Comparison of ENCODE assay signal across 9 cellular contexts in the genomic region with DNA sequence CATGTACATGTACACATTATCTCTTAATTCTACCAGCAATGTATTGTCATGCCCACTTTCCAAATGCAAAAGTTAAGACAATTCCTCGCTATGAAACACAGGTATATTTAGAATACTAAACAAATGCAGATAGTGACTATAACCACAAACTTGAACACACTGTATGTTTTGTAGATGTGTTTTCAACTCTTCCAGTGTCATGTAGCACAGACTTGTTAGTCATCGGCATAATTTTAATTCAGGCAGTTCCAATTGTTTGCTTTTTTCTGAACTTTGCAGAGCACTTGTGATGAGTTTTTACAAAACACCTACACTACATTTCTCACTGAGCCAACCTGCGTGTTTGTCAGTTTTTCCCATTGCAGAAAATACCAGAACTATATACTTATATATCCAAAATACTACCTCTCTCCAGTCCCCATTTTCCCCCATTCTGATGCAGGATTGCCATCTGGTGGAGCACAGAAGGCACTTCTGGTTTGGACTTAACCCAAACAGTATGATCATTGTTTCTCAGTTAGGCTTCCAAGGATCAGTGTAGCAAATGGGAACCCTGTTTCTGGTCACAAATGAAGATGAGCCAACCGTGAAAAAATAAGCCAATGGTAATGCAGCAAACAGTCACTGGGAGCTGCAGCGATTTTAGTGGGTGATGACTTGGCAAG.
A peak's percentile ranks its signal among the peaks of the same experiment; 100 is the strongest.
DNase-seq lines count a peak whose midpoint lies in the region; ATAC-seq and TF ChIP-seq lines count a peak whose summit lies in the region.
"Had no signal": no experiment of that assay in that cellular context is flagged by ENCODE, and none has a peak within 500 bp of the region (broad histone marks: within the 10 kb centered on the region; RNA-seq: fewer than 3 reads in every experiment).

No MANE protein-coding gene starts in this region.

- H3K9me3 ChIP-seq in OCI-LY3 (ENCODE audit: insufficient read depth, low read length) = no peaks in the 10 kb centered on the region

- no peaks in the 10 kb centered on the region for H3K9me3 Mint-ChIP-seq in activated CD4-positive, alpha-beta memory T cell treated with anti-CD3 and anti-CD28 coated beads, Interleukin-2, amount 10 ng/mL, durations not matched to agents 7 days and 5 days

- CTCF ChIA-PET in activated CD4-positive, alpha-beta memory T cell treated with anti-CD3 and anti-CD28 coated beads, Interleukin-2, amount 10 ng/mL, durations not matched to agents 7 days and 5 days (lab: Charles Lee) = no interaction called here

- no peak overlapping the region for H3K27ac ChIP-seq in OCI-LY3 (ENCODE audit: low read length)

- peak; percentile 95 for TF ChIP-seq CTCF in OCI-LY3 (IDR thresholded peaks at IDR 0.05; ENCODE audit: low read depth, low read length)

- no peak overlapping the region for H3K4me2 ChIP-seq in OCI-LY3 (ENCODE audit: low read length)

- H3K27me3 Mint-ChIP-seq in activated CD4-positive, alpha-beta memory T cell treated with anti-CD3 and anti-CD28 coated beads, Interleukin-2, amount 10 ng/mL, durations not matched to agents 7 days and 5 days = no peaks in the 10 kb centered on the region
- H3K27me3 Mint-ChIP-seq: memory B cell had no signal

- no peak overlapping the region for H3K4me3 ChIP-seq in OCI-LY3 (ENCODE audit: low read length)

- no peak overlapping the region for H3K27ac Mint-ChIP-seq in activated CD4-positive, alpha-beta memory T cell treated with anti-CD3 and anti-CD28 coated beads, Interleukin-2, amount 10 ng/mL, durations not matched to agents 7 days and 5 days
- H3K27ac Mint-ChIP-seq: memory B cell had no signal

- H3K4me1 ChIP-seq in OCI-LY3 (ENCODE audit: low read length) = peaks cover 10% of the 10 kb centered on the region

- H3K27me3 ChIP-seq in OCI-LY3 (ENCODE audit: low read depth, low read length) = no peaks in the 10 kb centered on the region

- no peak overlapping the region for H3K4me3 Mint-ChIP-seq in activated CD4-positive, alpha-beta memory T cell treated with anti-CD3 and anti-CD28 coated beads, Interleukin-2, amount 10 ng/mL, durations not matched to agents 7 days and 5 days
- H3K4me3 Mint-ChIP-seq: memory B cell had no signal

- H2AFZ ChIP-seq in OCI-LY3 (ENCODE audit: low read depth, low read length) = no peak overlapping the region

- H3K9ac ChIP-seq in OCI-LY3 (ENCODE audit: low read length) = no peak overlapping the region

- no peaks in the 10 kb centered on the region for H4K20me1 ChIP-seq in OCI-LY3 (ENCODE audit: insufficient read depth, low read length)

- no peaks in the 10 kb centered on the region for H3K36me3 Mint-ChIP-seq in activated CD4-positive, alpha-beta memory T cell treated with anti-CD3 and anti-CD28 coated beads, Interleukin-2, amount 10 ng/mL, durations not matched to agents 7 days and 5 days (ENCODE audit: low read depth)
- H3K36me3 Mint-ChIP-seq: memory B cell had no signal

- ATAC-seq in stimulated activated naive CD8-positive, alpha-beta T cell treated with anti-CD3 and anti-CD28 coated beads, Interleukin-15, Interleukin-2, amounts not matched to agents 100 U/mL and 50 U/mL, for 24 hours = no peak
- ATAC-seq in GM19035 (IDR thresholded peaks at IDR 0.05; ENCODE audit: unreplicated experiment) = no peak

- H3K4me1 Mint-ChIP-seq in activated CD4-positive, alpha-beta memory T cell treated with anti-CD3 and anti-CD28 coated beads, Interleukin-2, amount 10 ng/mL, durations not matched to agents 7 days and 5 days = no peaks in the 10 kb centered on the region
- H3K4me1 Mint-ChIP-seq: memory B cell had no signal

- H3K36me3 ChIP-seq in OCI-LY3 (replicated peaks; ENCODE audit: low read depth, low read length) = no peaks in the 10 kb centered on the region

- POLR2A ChIA-PET in activated CD4-positive, alpha-beta memory T cell treated with anti-CD3 and anti-CD28 coated beads, Interleukin-2, amount 10 ng/mL, durations not matched to agents 7 days and 5 days (lab: Charles Lee) = no interaction called here

- no peaks in the 10 kb centered on the region for H3K79me2 ChIP-seq in OCI-LY3 (ENCODE audit: low read length)

- peak; percentile 77 for DNase-seq in DMS79 treated with DMSO at 0.1 percent for 48 hours (lab: John Stamatoyannopoulos, UW)
- DNase-seq in HPDE6-E6E7 (ENCODE audit: extremely low spot score) = peak; percentile 27
- DNase-seq in ecto neural progenitor cell (ENCODE audit: low spot score) = peak; percentile 48
- peak; percentile 89 for DNase-seq in midbrain (lab: John Stamatoyannopoulos, UW)
- no peak for DNase-seq in stimulated activated naive CD8-positive, alpha-beta T cell treated with anti-CD3 and anti-CD28 coated beads, Interleukin-15, Interleukin-2, amounts not matched to agents 100 U/mL and 50 U/mL, for 24 hours
- no peak for DNase-seq in activated CD4-positive, alpha-beta memory T cell treated with anti-CD3 and anti-CD28 coated beads, Interleukin-2, amount 10 ng/mL, durations not matched to agents 7 days and 5 days

Comparison
In these comparisons a context has a peak if more than half of its experiments do, and no peak if none do; other contexts are left out.
1. DNase-seq: peak in DMS79 treated with DMSO at 0.1 percent for 48 hours (single experiment), HPDE6-E6E7 (single experiment), ecto neural progenitor cell (single experiment) and midbrain (single experiment); none in stimulated activated naive CD8-positive, alpha-beta T cell treated with anti-CD3 and anti-CD28 coated beads, Interleukin-15, Interleukin-2, amounts not matched to agents 100 U/mL and 50 U/mL, for 24 hours (single experiment) and activated CD4-positive, alpha-beta memory T cell treated with anti-CD3 and anti-CD28 coated beads, Interleukin-2, amount 10 ng/mL, durations not matched to agents 7 days and 5 days (single experiment).